Comparison of ENCODE assay signal across 1 cellular context in the genomic region with DNA sequence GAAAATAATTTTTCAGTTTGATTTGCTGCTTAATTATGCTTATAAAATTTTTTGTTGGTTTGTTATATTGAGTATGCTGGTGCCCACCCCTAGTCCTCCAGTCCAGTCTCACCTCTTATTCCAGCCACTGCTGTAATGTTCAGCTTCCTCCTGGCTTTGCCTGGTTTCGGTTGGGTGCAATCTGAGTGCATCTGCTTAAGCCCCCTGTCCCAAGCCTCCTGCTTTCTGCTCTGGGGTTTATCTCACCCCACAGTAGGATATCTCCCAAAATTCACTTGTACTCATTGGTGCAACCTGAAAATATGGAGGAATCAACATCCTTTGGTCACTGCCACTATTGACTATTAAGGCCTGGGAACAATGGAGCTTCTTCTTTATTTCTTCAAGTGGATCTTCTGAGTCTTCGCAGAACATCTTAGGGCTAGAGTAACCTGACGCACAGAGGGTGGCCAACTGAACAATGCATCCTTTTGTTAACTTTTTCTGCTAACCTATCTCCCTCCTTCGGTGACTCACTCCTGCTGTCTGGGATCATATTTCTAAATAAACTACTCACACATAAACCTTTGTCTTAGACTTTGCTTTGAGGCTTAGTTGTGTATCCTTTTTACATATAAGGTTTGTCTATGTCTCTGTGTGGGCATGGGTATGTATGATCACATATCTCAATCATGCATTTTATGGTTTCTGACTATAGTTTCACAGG.
TF ChIP-seq lines count a peak whose summit lies in the region.

No MANE protein-coding gene starts in this region.

TF ChIP-seq in H1, 55 proteins besides CTCF, POLR2A, EP300 and RAD21:
- peak; percentile 83 for TF ChIP-seq JUND (IDR thresholded peaks at IDR 0.05; ENCODE audit: low read length)
- no peak for TF ChIP-seq YY1 (IDR thresholded peaks at IDR 0.05; ENCODE audit: low read depth, low read length)
